ENCODE assay signal across 23 cellular contexts in the genomic region with DNA sequence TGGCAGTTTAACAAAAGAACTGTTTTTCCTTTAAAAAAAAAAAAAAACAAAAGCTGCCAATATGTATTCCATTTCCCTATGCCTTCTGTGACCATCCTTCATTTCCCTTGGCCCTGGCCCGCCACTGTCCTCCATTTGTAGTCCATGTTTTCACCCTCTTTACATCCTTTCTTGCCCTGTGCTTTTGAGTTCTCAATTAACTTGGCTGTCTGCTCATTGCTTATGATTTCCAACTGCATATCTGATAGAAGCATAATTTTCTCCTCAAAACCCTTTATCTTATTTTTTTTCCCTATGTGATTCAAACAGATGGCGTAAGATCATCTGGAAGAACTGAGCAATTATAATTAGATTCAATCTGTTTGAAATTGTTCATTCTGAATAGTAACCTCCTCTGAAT.
"Had no signal": no experiment of that assay in that cellular context is flagged by ENCODE, and none has a peak within 500 bp of the region (broad histone marks: within the 10 kb centered on the region; RNA-seq: fewer than 3 reads in every experiment).

No MANE protein-coding gene starts in this region.

- ATAC-seq: natural killer cell; right lobe of liver; stimulated activated memory B cell treated with anti-CD40 and anti-IgM and Interleukin-4, amounts not matched to agents 10 μg/mL and 1 μg/mL and 100 μg/mL, for 72 hours; stimulated activated naive CD8-positive, alpha-beta T cell treated with anti-CD3 and anti-CD28 coated beads, Interleukin-15, amount 100 ng/mL, for 72 hours had no signal

- H3K36me3 Mint-ChIP-seq: mesothelial cell of epicardium; naive B cell; natural killer cell; stimulated activated memory B cell treated with anti-CD40 and anti-IgM and Interleukin-4, amounts not matched to agents 10 μg/mL and 1 μg/mL and 100 μg/mL, for 72 hours; type B pancreatic cell had no signal

- H3K4me3 ChIP-seq: left ventricle myocardium inferior, lung, ovary, right atrium auricular region, right lobe of liver, smooth muscle cell, tibial nerve, uterus had no signal

- H3K4me1 Mint-ChIP-seq: mesothelial cell of epicardium; naive B cell; natural killer cell; stimulated activated memory B cell treated with anti-CD40 and anti-IgM and Interleukin-4, amounts not matched to agents 10 μg/mL and 1 μg/mL and 100 μg/mL, for 72 hours; stimulated activated naive CD8-positive, alpha-beta T cell treated with anti-CD3 and anti-CD28 coated beads, Interleukin-15, amount 100 ng/mL, for 72 hours had no signal

- H3K4me3 Mint-ChIP-seq: mesothelial cell of epicardium; naive B cell; natural killer cell; stimulated activated memory B cell treated with anti-CD40 and anti-IgM and Interleukin-4, amounts not matched to agents 10 μg/mL and 1 μg/mL and 100 μg/mL, for 72 hours; stimulated activated naive CD8-positive, alpha-beta T cell treated with anti-CD3 and anti-CD28 coated beads, Interleukin-15, amount 100 ng/mL, for 72 hours; type B pancreatic cell had no signal

- H3K27me3 Mint-ChIP-seq: progenitor cell of endocrine pancreas; stimulated activated memory B cell treated with anti-CD40 and anti-IgM and Interleukin-4, amounts not matched to agents 10 μg/mL and 1 μg/mL and 100 μg/mL, for 72 hours; stimulated activated naive CD8-positive, alpha-beta T cell treated with anti-CD3 and anti-CD28 coated beads, Interleukin-15, amount 100 ng/mL, for 72 hours; type B pancreatic cell had no signal

- H3K36me3 ChIP-seq: left ventricle myocardium inferior, ovary, right atrium auricular region, right lobe of liver, uterus had no signal

- H3K9me3 ChIP-seq: left ventricle myocardium inferior, ovary, right atrium auricular region, right lobe of liver, tibial nerve, uterus had no signal

- H3K27ac Mint-ChIP-seq: mesothelial cell of epicardium; naive B cell; natural killer cell; progenitor cell of endocrine pancreas; stimulated activated memory B cell treated with anti-CD40 and anti-IgM and Interleukin-4, amounts not matched to agents 10 μg/mL and 1 μg/mL and 100 μg/mL, for 72 hours; stimulated activated naive CD8-positive, alpha-beta T cell treated with anti-CD3 and anti-CD28 coated beads, Interleukin-15, amount 100 ng/mL, for 72 hours; type B pancreatic cell had no signal

- H3K9me3 Mint-ChIP-seq: mesothelial cell of epicardium; stimulated activated memory B cell treated with anti-CD40 and anti-IgM and Interleukin-4, amounts not matched to agents 10 μg/mL and 1 μg/mL and 100 μg/mL, for 72 hours; type B pancreatic cell had no signal

- H3K27me3 ChIP-seq: right atrium auricular region, right lobe of liver, tibial nerve, uterus had no signal

- DNase-seq: islet precursor cell; left ventricle myocardium inferior; mesendoderm; naive B cell; natural killer cell; ovary; right lobe of liver; stimulated activated CD4-positive, alpha-beta T cell treated with anti-CD3 and anti-CD28 coated beads, Interleukin-1b, Interleukin-23, amount 100 ng/mL, for 48 hours; stimulated activated CD4-positive, alpha-beta T cell treated with anti-CD3 and anti-CD28 coated beads, Interleukin-2, amount 100 ng/mL, for 48 hours; stimulated activated CD4-positive, alpha-beta T cell treated with anti-CD3 and anti-CD28 coated beads, Interleukin-4, amount 100 ng/mL, for 4 hours; stimulated activated CD8-positive, alpha-beta memory T cell treated with anti-CD3 and anti-CD28 coated beads, Interleukin-4, amount 100 ng/mL, for 48 hours; stimulated activated naive CD4-positive, alpha-beta T cell treated with Interleukin-2 at 50 U/mL for 16 hours; stimulated activated naive CD8-positive, alpha-beta T cell treated with anti-CD3 and anti-CD28 coated beads, Interleukin-15, amount 100 ng/mL, for 72 hours; substantia nigra; uterus had no signal

- H3K27ac ChIP-seq: left ventricle myocardium inferior, ovary, right atrium auricular region, right lobe of liver, tibial nerve, uterus had no signal

- H3K4me1 ChIP-seq: left ventricle myocardium inferior, right atrium auricular region, right lobe of liver, tibial nerve, uterus had no signal

- H3K4me2 ChIP-seq: smooth muscle cell had no signal
